Comparison of ENCODE assay signal across 8 cellular contexts in genomic region chr16:14486520-14487303, GRCh38.
DNase-seq lines count a peak whose midpoint lies in the region; ATAC-seq and TF ChIP-seq lines count a peak whose summit lies in the region.

No MANE protein-coding gene starts in this region.

- no peak overlapping the region for H3K4me3 ChIP-seq in mesodermal cell (ENCODE audit: extremely low read depth, insufficient read depth, low read length, poor library complexity, severe bottlenecking)

- POLR2A ChIA-PET in HEK293T (lab: Yijun Ruan, JAX) = interaction anchor here (0.5 kb wide), 1 partner anchor 344 kb away, joined by 3 read pairs; no protein-coding TSS in a partner anchor

- CTCF ChIA-PET in HEK293T (lab: Yijun Ruan, JAX) = no interaction called here

- H3K9me3 ChIP-seq in mesodermal cell (ENCODE audit: control insufficient read depth, low read length) = no peaks in the 10 kb centered on the region

- peak; percentile 68 for DNase-seq in HEK293T (ENCODE audit: extremely low spot score)
- peak; percentile 71 to 82 for DNase-seq in SHP77 (lab: John Stamatoyannopoulos, UW)
- DNase-seq in epithelial cell of prostate (ENCODE audit: low read depth, low spot score) = peak; percentile 57
- DNase-seq in cortex of kidney (lab: John Stamatoyannopoulos, UW) = no peak
- DNase-seq in SKM-1 (lab: John Stamatoyannopoulos, UW; ENCODE audit: unreplicated experiment) = no peak
- no peak for DNase-seq in activated CD4-positive, CD25-positive, alpha-beta regulatory T cell (lab: John Stamatoyannopoulos, UW)

- H3K4me1 ChIP-seq in mesodermal cell (ENCODE audit: control insufficient read depth, insufficient read depth, low read length, poor library complexity, severe bottlenecking) = peaks cover 16% of the 10 kb centered on the region

- H3K27ac ChIP-seq in epithelial cell of prostate = peak overlapping the region; percentile 11
- peak overlapping the region; percentile 92 for H3K27ac ChIP-seq in mesodermal cell (ENCODE audit: low read depth, low read length, severe bottlenecking)

- H3K36me3 ChIP-seq in mesodermal cell (ENCODE audit: control insufficient read depth, insufficient read depth, low read length) = peaks cover 11% of the 10 kb centered on the region

- WGBS in mesodermal cell (ENCODE audit: insufficient coverage in 2 of 2), 2 experiments = 47 to 53% methylated on average over 9 to 17 of the region's 20 CpGs

- no peak for ATAC-seq in GM21528 (IDR thresholded peaks at IDR 0.05; ENCODE audit: low FRiP score, unreplicated experiment)

TF ChIP-seq in HEK293T, 16 proteins besides CTCF, POLR2A, EP300 and RAD21:
- TF ChIP-seq ZNF384 (IDR thresholded peaks at IDR 0.05) = no peak
- no peak for TF ChIP-seq TARDBP (IDR thresholded peaks at IDR 0.05)
- TF ChIP-seq SP1 (IDR thresholded peaks at IDR 0.05) = no peak
- TF ChIP-seq, protein P1, sequence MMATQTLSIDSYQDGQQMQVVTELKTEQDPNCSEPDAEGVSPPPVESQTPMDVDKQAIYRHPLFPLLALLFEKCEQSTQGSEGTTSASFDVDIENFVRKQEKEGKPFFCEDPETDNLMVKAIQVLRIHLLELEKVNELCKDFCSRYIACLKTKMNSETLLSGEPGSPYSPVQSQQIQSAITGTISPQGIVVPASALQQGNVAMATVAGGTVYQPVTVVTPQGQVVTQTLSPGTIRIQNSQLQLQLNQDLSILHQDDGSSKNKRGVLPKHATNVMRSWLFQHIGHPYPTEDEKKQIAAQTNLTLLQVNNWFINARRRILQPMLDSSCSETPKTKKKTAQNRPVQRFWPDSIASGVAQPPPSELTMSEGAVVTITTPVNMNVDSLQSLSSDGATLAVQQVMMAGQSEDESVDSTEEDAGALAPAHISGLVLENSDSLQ (IDR thresholded peaks at IDR 0.05) = peak; percentile 84
- TF ChIP-seq L3MBTL2 (conservative IDR thresholded peaks at IDR 0.05) = peak; percentile 16; the same call in 1 of the 2 replicates
- no peak for TF ChIP-seq ELF4 (IDR thresholded peaks at IDR 0.05)

Comparison
In these comparisons a context has a peak if more than half of its experiments do, and no peak if none do; other contexts are left out.
1. DNase-seq: peak in HEK293T (single experiment), SHP77 (2 of 2) and epithelial cell of prostate (single experiment); none in cortex of kidney (single experiment), SKM-1 (single experiment) and activated CD4-positive, CD25-positive, alpha-beta regulatory T cell (0 of 4).